In genomic region chr20:34111057-34111711, GRCh38 we compare ENCODE assay signal across 8 cellular contexts. TPM values are rescaled to one million over a fixed set of nuclear protein-coding genes. Genes with fewer than 3 reads are reported as not detected.
A peak's percentile ranks its signal among the peaks of the same experiment; 100 is the strongest.
DNase-seq lines count a peak whose midpoint lies in the region; ATAC-seq, FAIRE-seq and TF ChIP-seq lines count a peak whose summit lies in the region.

No MANE protein-coding gene starts in this region.

- H3K36me3 ChIP-seq in SK-N-MC (ENCODE audit: insufficient read depth, low read length): peaks cover 49% of the 10 kb centered on the region
- peaks cover 34% of the 10 kb centered on the region for H3K36me3 ChIP-seq in endodermal cell (ENCODE audit: control insufficient read depth, insufficient read depth, low read length)

- no peaks in the 10 kb centered on the region for H3K9me3 Mint-ChIP-seq in endodermal cell
- H3K9me3 Mint-ChIP-seq in naive thymus-derived CD8-positive, alpha-beta T cell: no peaks in the 10 kb centered on the region

- CTCF ChIA-PET in AG04450 (lab: Charles Lee): no interaction called here

- peak overlapping the region; percentile 98 for H3K27ac Mint-ChIP-seq in endodermal cell
- H3K27ac Mint-ChIP-seq in naive thymus-derived CD8-positive, alpha-beta T cell: peak overlapping the region; percentile 85 to 100 (median 96)

- peak overlapping the region; percentile 94 for H3K4me3 ChIP-seq in AG04450 (ENCODE audit: low read depth, low read length)
- H3K4me3 ChIP-seq in SK-N-MC: peak overlapping the region; percentile 84
- peak overlapping the region; percentile 90 for H3K4me3 ChIP-seq in endodermal cell (ENCODE audit: low read length)

- POLR2A ChIA-PET in AG04450 (lab: Yijun Ruan, JAX): interaction anchor here (1.3 to 2.0 kb wide), 3 partner anchors 25 to 118 kb away, joined by 3 to 19 read pairs (median 4); partner anchors contain the start of gene RALY
- POLR2A ChIA-PET in naive thymus-derived CD8-positive, alpha-beta T cell (lab: Charles Lee): interaction anchor here (1.4 to 2.5 kb wide), 4 partner anchors 32 to 1576 kb away, joined by 3 to 20 read pairs (median 3); partner anchors contain the start of genes CHMP4B and MAPRE1

- ATAC-seq in naive thymus-derived CD8-positive, alpha-beta T cell: no peak
- no peak for ATAC-seq in HG02884 (IDR thresholded peaks at IDR 0.05; ENCODE audit: unreplicated experiment)

- no peaks in the 10 kb centered on the region for H3K4me1 ChIP-seq in endodermal cell (ENCODE audit: control insufficient read depth, insufficient read depth, low read length)

- TF ChIP-seq CTCF in AG04450 (IDR thresholded peaks at IDR 0.05; ENCODE audit: low read depth, low read length) (no peak), endodermal cell (conservative IDR thresholded peaks at IDR 0.05) (no peak)

- H3K9ac ChIP-seq in SK-N-MC (ENCODE audit: insufficient read length): peak overlapping the region; percentile 98
- H3K9ac ChIP-seq in endodermal cell (ENCODE audit: extremely low read depth, low read length, poor library complexity, severe bottlenecking): peak overlapping the region; percentile 97

- peak overlapping the region; percentile 89 for H3K4me3 Mint-ChIP-seq in endodermal cell
- peak overlapping the region; percentile 90 to 99 (median 96) for H3K4me3 Mint-ChIP-seq in naive thymus-derived CD8-positive, alpha-beta T cell

- DNase-seq in AG04450 (ENCODE audit: low read depth, low spot score) (no peak), GM19239 (ENCODE audit: insufficient read length, low spot score) (no peak), SK-N-MC (ENCODE audit: low read depth, low spot score) (no peak), endodermal cell (no peak), inferior parietal cortex (ENCODE audit: extremely low spot score) (no peak), D341Med (ENCODE audit: low spot score) (no peak)
- DNase-seq in naive thymus-derived CD8-positive, alpha-beta T cell: peak in 4 of 10 donors; percentile 5 to 15 (median 8)

- H3K9me3 ChIP-seq in AG04450 (ENCODE audit: control insufficient read depth, insufficient read depth, low read length): no peaks in the 10 kb centered on the region
- H3K9me3 ChIP-seq in SK-N-MC (ENCODE audit: low read depth, low read length): no peaks in the 10 kb centered on the region
- no peaks in the 10 kb centered on the region for H3K9me3 ChIP-seq in endodermal cell (ENCODE audit: control insufficient read depth, low read length)

- H3K27ac ChIP-seq in AG04450 (ENCODE audit: low read depth, low read length) (peak overlapping the region; percentile 96), SK-N-MC (peak overlapping the region; percentile 92), endodermal cell (ENCODE audit: low read depth, low read length) (peak overlapping the region; percentile 97)

- H3K27me3 ChIP-seq in AG04450 (ENCODE audit: control insufficient read depth, insufficient read depth, low read length) (no peaks in the 10 kb centered on the region), endodermal cell (ENCODE audit: control insufficient read depth, insufficient read depth, low read length, poor library complexity, severe bottlenecking) (no peaks in the 10 kb centered on the region)

- FAIRE-seq in GM19239 (lab: Jason Lieb, UNC): peak; percentile 89

- H3K27me3 Mint-ChIP-seq in endodermal cell (ENCODE audit: insufficient read depth): peaks cover 3% of the 10 kb centered on the region
- H3K27me3 Mint-ChIP-seq in naive thymus-derived CD8-positive, alpha-beta T cell: no peaks in the 10 kb centered on the region

- peaks cover 30% of the 10 kb centered on the region for H3K36me3 Mint-ChIP-seq in endodermal cell (ENCODE audit: low read depth)
- peaks cover 0 to 38% (median 4%) of the 10 kb centered on the region in 3 donors for H3K36me3 Mint-ChIP-seq in naive thymus-derived CD8-positive, alpha-beta T cell

- peaks cover 22% of the 10 kb centered on the region for H3K4me1 Mint-ChIP-seq in endodermal cell
- peaks cover 26 to 58% (median 49%) of the 10 kb centered on the region in 4 donors for H3K4me1 Mint-ChIP-seq in naive thymus-derived CD8-positive, alpha-beta T cell

- 1 to 2% methylated on average over 11 to 24 of the region's 24 CpGs for WGBS in endodermal cell (ENCODE audit: insufficient coverage in 1 of 2, insufficient read length in 1 of 2), 2 experiments

RNA-seq across cellular contexts. Expression of gene EIF2S2, which starts 0.9 kb away (rescaled TPM):
- 119 and 161 TPM in 2 replicates for polyA plus RNA-seq in AG04450 (2011; rRNA removed)
- 26.3 and 36.6 TPM in 2 replicates for polyA minus RNA-seq in AG04450 (2011; rRNA and poly(A)+ RNA removed)
- 100 to 1,000 TPM; 106 to 144 TPM for total RNA-seq in endodermal cell
- 89.9 TPM for polyA plus RNA-seq in endodermal cell (2013, experiment 1 of 2)
- 86.4 TPM for polyA plus RNA-seq in endodermal cell (2013, experiment 2 of 2)
- total RNA-seq in naive thymus-derived CD8-positive, alpha-beta T cell: 10 to 100 TPM; 61.9 to 66.5 TPM
- 10 to 100 TPM; 17.5 to 21.6 (median 20.2) TPM for polyA plus RNA-seq in naive thymus-derived CD8-positive, alpha-beta T cell
